ENCODE assay signal across 23 cellular contexts in the genomic region with DNA sequence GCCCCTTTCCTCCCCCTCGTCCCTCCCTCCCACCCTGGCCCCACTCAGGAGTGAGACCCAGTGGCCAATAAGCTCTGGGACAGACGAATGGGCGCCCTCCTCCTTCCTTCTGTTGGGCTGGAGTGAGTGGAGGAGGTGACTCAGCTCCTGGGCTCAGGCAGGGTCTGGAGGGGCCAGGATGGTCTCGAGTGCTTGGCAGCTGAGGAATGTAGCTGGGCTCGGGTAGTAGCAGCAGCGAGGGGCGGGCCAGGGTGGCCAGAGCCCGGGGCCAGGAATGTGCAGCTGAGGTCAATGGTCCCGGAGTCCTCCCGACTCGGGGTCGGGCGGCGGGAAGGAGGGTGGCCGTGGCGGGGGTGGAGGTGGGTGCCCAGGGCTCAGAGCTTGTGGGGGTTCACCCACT. TPM values are rescaled to one million over a fixed set of nuclear protein-coding genes. Genes with fewer than 3 reads are reported as not detected.
DNase-seq lines count a peak whose midpoint lies in the region; ATAC-seq, FAIRE-seq and TF ChIP-seq lines count a peak whose summit lies in the region.
"Had no signal": no experiment of that assay in that cellular context is flagged by ENCODE, and none has a peak within 500 bp of the region (broad histone marks: within the 10 kb centered on the region; RNA-seq: fewer than 3 reads in every experiment).

No MANE protein-coding gene starts in this region.

- TF ChIP-seq POLR2A in A549 (IDR thresholded peaks at IDR 0.05; ENCODE audit: low read length) (no peak), IMR-90 (IDR thresholded peaks at IDR 0.05; ENCODE audit: low read depth, low read length) (no peak)

- H3K27ac ChIP-seq in A549 = peak overlapping the region; percentile 98 to 100
- H3K27ac ChIP-seq in IMR-90 (ENCODE audit: insufficient read depth, low read length) = peak overlapping the region; percentile 31; the same call in 1 of the 2 replicates
- no peak overlapping the region for H3K27ac ChIP-seq in endodermal cell (ENCODE audit: low read depth, low read length)
- no peak overlapping the region for H3K27ac ChIP-seq in mesendoderm (ENCODE audit: low read depth, low read length)
- H3K27ac ChIP-seq: vagina had no signal

- H2BK15ac ChIP-seq in IMR-90 (ENCODE audit: low read depth, low read length) (no peak overlapping the region), mesendoderm (replicated peaks; ENCODE audit: low read depth) (no peak overlapping the region)

- peaks cover 0 to 14% of the 10 kb centered on the region in 2 experiments; a peak in 2 of 4 replicates for H3K79me1 ChIP-seq in IMR-90 (ENCODE audit: low read depth in 1 of 2, low read length in 2 of 2)
- no peaks in the 10 kb centered on the region for H3K79me1 ChIP-seq in mesendoderm (ENCODE audit: low read length)

- POLR2A ChIA-PET in A549 (lab: Yijun Ruan, JAX) (interaction anchor here (0.5 to 1.7 kb wide), 3 partner anchors 9 to 12 kb away, joined by 3 to 6 read pairs (median 4); no protein-coding TSS in a partner anchor), IMR-90 (lab: Charles Lee; ENCODE audit: unreplicated experiment) (interaction anchor here (1.0 kb wide), 1 partner anchor 132 kb away, joined by 3 read pairs; no protein-coding TSS in a partner anchor)

- H3K9me3 Mint-ChIP-seq in endodermal cell = peaks cover 68% of the 10 kb centered on the region
- H3K9me3 Mint-ChIP-seq: CD4-positive, alpha-beta T cell; GM23338; naive thymus-derived CD8-positive, alpha-beta T cell had no signal

- TF ChIP-seq RAD21 in A549 (conservative IDR thresholded peaks at IDR 0.05 in 1 of 2, IDR thresholded peaks at IDR 0.05 in 1 of 2) = no peak
- no peak for TF ChIP-seq RAD21 in IMR-90 (IDR thresholded peaks at IDR 0.05; ENCODE audit: low read length)

- H4K5ac ChIP-seq in IMR-90 (ENCODE audit: low read depth, low read length) = no peak overlapping the region
- no peak overlapping the region for H4K5ac ChIP-seq in mesendoderm (ENCODE audit: low read length)

- H3K4me3 Mint-ChIP-seq in endodermal cell = no peak overlapping the region
- H3K4me3 Mint-ChIP-seq: activated CD8-positive, alpha-beta memory T cell treated with anti-CD3 and anti-CD28 coated beads, Interleukin-2, amount 10 ng/mL, durations not matched to agents 7 days and 5 days; CD4-positive, alpha-beta T cell; GM23338; naive thymus-derived CD8-positive, alpha-beta T cell had no signal

- peak; percentile 15 to 16; a peak in 3 of 6 replicates for ATAC-seq in A549
- ATAC-seq in IMR-90 (ENCODE audit: low read depth) = peak; percentile 55
- no peak for ATAC-seq in GM18498 (IDR thresholded peaks at IDR 0.05; ENCODE audit: unreplicated experiment)
- ATAC-seq in HG02870 (IDR thresholded peaks at IDR 0.05; ENCODE audit: unreplicated experiment) = no peak
- ATAC-seq in HG02610 (IDR thresholded peaks at IDR 0.05; ENCODE audit: unreplicated experiment) = no peak
- ATAC-seq in HG03442 (IDR thresholded peaks at IDR 0.05; ENCODE audit: unreplicated experiment) = no peak
- ATAC-seq: activated CD8-positive, alpha-beta memory T cell treated with anti-CD3 and anti-CD28 coated beads, Interleukin-2, amount 10 ng/mL, durations not matched to agents 7 days and 5 days; esophagus mucosa; GM23338; left lobe of liver; naive thymus-derived CD8-positive, alpha-beta T cell had no signal

- H3K18ac ChIP-seq in IMR-90 (ENCODE audit: low read depth, low read length) = no peak overlapping the region
- no peak overlapping the region for H3K18ac ChIP-seq in mesendoderm (ENCODE audit: low read length)

- no TSS peak for BruUV-seq in IMR-90 (replicated peaks; lab: Mats Ljungman, UMichigan)

- TF ChIP-seq CTCF in A549 (IDR thresholded peaks at IDR 0.05) = no peak
- no peak for TF ChIP-seq CTCF in IMR-90 (conservative IDR thresholded peaks at IDR 0.05; ENCODE audit: low read depth, low read length)
- no peak for TF ChIP-seq CTCF in endodermal cell (conservative IDR thresholded peaks at IDR 0.05)

- peaks cover 2% of the 10 kb centered on the region for H3K4me1 Mint-ChIP-seq in endodermal cell

- H3K36me3 Mint-ChIP-seq in endodermal cell (ENCODE audit: low read depth) = peaks cover 22% of the 10 kb centered on the region

- H2BK120ac ChIP-seq in IMR-90 (ENCODE audit: low read depth, low read length) (no peak overlapping the region), mesendoderm (ENCODE audit: low read depth, low read length) (no peak overlapping the region)

- 20% methylated on average over 5 of the region's 16 CpGs for WGBS in A549 (ENCODE audit: missing lambda C conversion rate)
- WGBS in IMR-90 (ENCODE audit: extremely low coverage in 2 of 2, insufficient read length in 1 of 2), 2 experiments = 60% methylated on average over 1 of the region's 16 CpGs; no CpG with 5 or more reads in 1 of the 2 experiments
- 60 to 88% methylated on average over 1 to 10 of the region's 16 CpGs for WGBS in endodermal cell (ENCODE audit: insufficient coverage in 1 of 2, insufficient read length in 1 of 2), 2 experiments
- WGBS in mesendoderm (ENCODE audit: extremely low coverage, insufficient coverage, low lambda C conversion rate) = no CpG with 5 or more reads among the region's 16 CpGs

- no peaks in the 10 kb centered on the region for H3K9me3 ChIP-seq in A549
- no peaks in the 10 kb centered on the region for H3K9me3 ChIP-seq in IMR-90 (ENCODE audit: control insufficient read depth, insufficient read depth, low read length)
- no peaks in the 10 kb centered on the region for H3K9me3 ChIP-seq in endodermal cell (ENCODE audit: control insufficient read depth, low read length)
- H3K9me3 ChIP-seq: vagina had no signal

- no peak for FAIRE-seq in A549 (lab: Jason Lieb, UNC)

- H3K4me3 ChIP-seq in A549 = no peak overlapping the region; the same call in 2 of the 3 replicates
- H3K4me3 ChIP-seq in IMR-90 (ENCODE audit: insufficient read depth, low read depth, low read length) = no peak overlapping the region
- no peak overlapping the region for H3K4me3 ChIP-seq in endodermal cell (ENCODE audit: low read length)
- H3K4me3 ChIP-seq in mesendoderm (ENCODE audit: low read length) = no peak overlapping the region
- H3K4me3 ChIP-seq: GM23338, vagina had no signal

- TF ChIP-seq EP300 in A549 (IDR thresholded peaks at IDR 0.05) = no peak

- H2AFZ ChIP-seq in IMR-90 (replicated peaks; ENCODE audit: low read length, poor library complexity) = no peak overlapping the region
- H2AFZ ChIP-seq: GM23338 had no signal

- intact Hi-C loops in IMR-90 (cut with micrococcal nuclease) = loop anchor here (5.0 kb wide), 2 partner anchors 119 to 159 kb away; a partner anchor contains a TSS

- H3K56ac ChIP-seq in IMR-90 (ENCODE audit: extremely low read depth, insufficient read depth, low read length) = no peak overlapping the region
- H3K56ac ChIP-seq in mesendoderm (ENCODE audit: low read length) = no peak overlapping the region

- H3K9me1 ChIP-seq in IMR-90 (ENCODE audit: insufficient read depth, low read length) = 0 out of 2 replicates have a peak, but pooled peaks cover 2% of the 10 kb centered on the region

- H3K27me3 Mint-ChIP-seq in endodermal cell (ENCODE audit: insufficient read depth) = no peaks in the 10 kb centered on the region
- H3K27me3 Mint-ChIP-seq: activated CD8-positive, alpha-beta memory T cell treated with anti-CD3 and anti-CD28 coated beads, Interleukin-2, amount 10 ng/mL, durations not matched to agents 7 days and 5 days; CD4-positive, alpha-beta T cell; naive thymus-derived CD8-positive, alpha-beta T cell had no signal

- H2AK5ac ChIP-seq in IMR-90 (ENCODE audit: low read depth, low read length) (no peak overlapping the region), mesendoderm (ENCODE audit: low read length) (no peak overlapping the region)

- dilution Hi-C loops in IMR-90 (cut with HindIII; ENCODE audit: low sequenced_read_pairs, unreplicated experiment) = no loop called here

- no peak overlapping the region for H4K91ac ChIP-seq in IMR-90 (ENCODE audit: insufficient read depth, low read depth, low read length)

- H3K79me2 ChIP-seq in mesendoderm (ENCODE audit: control insufficient read depth, insufficient read depth, low read length) = no peaks in the 10 kb centered on the region

- peaks cover 49% of the 10 kb centered on the region for H3K36me3 ChIP-seq in IMR-90 (ENCODE audit: control insufficient read depth, insufficient read depth, low read length)
- peaks cover 15% of the 10 kb centered on the region for H3K36me3 ChIP-seq in endodermal cell (ENCODE audit: control insufficient read depth, insufficient read depth, low read length)
- no peaks in the 10 kb centered on the region for H3K36me3 ChIP-seq in mesendoderm (ENCODE audit: control insufficient read depth, insufficient read depth, low read length)

- H3K4me2 ChIP-seq in A549 (peak overlapping the region; percentile 90), IMR-90 (ENCODE audit: low read depth, low read length) (no peak overlapping the region), mesendoderm (ENCODE audit: low read length) (no peak overlapping the region)
- H3K4me2 ChIP-seq: GM23338 had no signal

- H3K23ac ChIP-seq in IMR-90 (ENCODE audit: low read depth, low read length) (no peak overlapping the region), mesendoderm (ENCODE audit: low read length) (no peak overlapping the region)

- no peak overlapping the region for H2AK9ac ChIP-seq in IMR-90 (replicated peaks; ENCODE audit: low read depth, low read length, poor library complexity)

- CTCF ChIA-PET in A549 (lab: Yijun Ruan, JAX) (interaction anchor here (1.0 to 6.4 kb wide), 4 partner anchors 8 to 158 kb away, joined by 3 to 55 read pairs (median 12); a partner anchor contains a TSS), IMR-90 (lab: Yijun Ruan, JAX) (no interaction called here)

- no peaks in the 10 kb centered on the region for H3K27me3 ChIP-seq in IMR-90 (ENCODE audit: control insufficient read depth, insufficient read depth, low read length)
- no peaks in the 10 kb centered on the region for H3K27me3 ChIP-seq in endodermal cell (ENCODE audit: control insufficient read depth, insufficient read depth, low read length, poor library complexity, severe bottlenecking)
- H3K27me3 ChIP-seq in mesendoderm (ENCODE audit: insufficient read depth, low read length, poor library complexity) = no peaks in the 10 kb centered on the region
- H3K27me3 ChIP-seq: vagina had no signal

- H3K4ac ChIP-seq in IMR-90 (ENCODE audit: low read depth, low read length) (peak overlapping the region; percentile 51; the same call in 1 of the 2 replicates), mesendoderm (ENCODE audit: low read depth, low read length) (no peak overlapping the region)

- peaks cover 12% of the 10 kb centered on the region for H4K20me1 ChIP-seq in IMR-90 (ENCODE audit: insufficient read depth, low read length)

- no peak overlapping the region for H3K14ac ChIP-seq in IMR-90 (replicated peaks; ENCODE audit: low read depth, low read length)

- H4K8ac ChIP-seq in IMR-90 (ENCODE audit: low read depth in 2 of 2, low read length in 2 of 2) (no peak overlapping the region), mesendoderm (ENCODE audit: low read depth, low read length) (no peak overlapping the region)

- H2BK20ac ChIP-seq in IMR-90 (ENCODE audit: low read depth, low read length) = no peak overlapping the region

- no peak overlapping the region for H3K9ac ChIP-seq in IMR-90 (ENCODE audit: low read depth, low read length)
- H3K9ac ChIP-seq in endodermal cell (ENCODE audit: extremely low read depth, low read length, poor library complexity, severe bottlenecking) = no peak overlapping the region
- H3K9ac ChIP-seq in mesendoderm (ENCODE audit: low read length) = no peak overlapping the region

- peak in 1 of 2 experiments; percentile 64 for DNase-seq in A549 (ENCODE audit: low read depth in 1 of 2, low spot score in 1 of 2)
- DNase-seq in IMR-90 = peak; percentile 56
- DNase-seq in endodermal cell = peak; percentile 79
- peak; percentile 85 for DNase-seq in mesendoderm
- DNase-seq: activated CD4-positive, CD25-positive, alpha-beta regulatory T cell treated with anti-CD3 and anti-CD28 coated beads, Interleukin-2, amount 50 U/mL, for 72 hours; activated CD8-positive, alpha-beta memory T cell treated with anti-CD3 and anti-CD28 coated beads, Interleukin-2, amount 10 ng/mL, durations not matched to agents 7 days and 5 days; activated effector memory CD4-positive, alpha-beta T cell treated with anti-CD3 and anti-CD28 coated beads, Interleukin-2, amount 50 U/mL, for 16 hours; CD4-positive, alpha-beta T cell; dermis blood vessel endothelial cell; naive thymus-derived CD8-positive, alpha-beta T cell; NCI-H187 treated with DMSO at 0.1 percent for 48 hours; NCI-H510A treated with DMSO at 0.1 percent for 48 hours; SHP77 treated with DMSO at 0.1 percent for 48 hours; stimulated activated CD4-positive, alpha-beta T cell treated with anti-CD3 and anti-CD28 coated beads, Interleukin-12 subunit alpha, Interleukin-12 subunit beta, amount 100 ng/mL, for 4 hours; stimulated activated naive CD4-positive, alpha-beta T cell had no signal

- H2BK5ac ChIP-seq in IMR-90 (ENCODE audit: low read depth, low read length, poor library complexity, severe bottlenecking) = no peak overlapping the region
- no peak overlapping the region for H2BK5ac ChIP-seq in mesendoderm (ENCODE audit: low read length)

- in situ Hi-C loops in IMR-90 (cut with MboI; ENCODE audit: low sequenced_read_pairs) = loop anchor here (25.0 kb wide), 1 partner anchor 1569 kb away; no protein-coding TSS in a partner anchor

- peaks cover 95% of the 10 kb centered on the region for H3K4me1 ChIP-seq in A549
- H3K4me1 ChIP-seq in IMR-90 (ENCODE audit: control insufficient read depth, insufficient read depth, low read length) = peaks cover 13% of the 10 kb centered on the region
- H3K4me1 ChIP-seq in endodermal cell (ENCODE audit: control insufficient read depth, insufficient read depth, low read length) = no peaks in the 10 kb centered on the region
- no peaks in the 10 kb centered on the region for H3K4me1 ChIP-seq in mesendoderm (ENCODE audit: control insufficient read depth, low read depth, low read length)

- no peak overlapping the region for H3K27ac Mint-ChIP-seq in endodermal cell
- H3K27ac Mint-ChIP-seq: activated CD8-positive, alpha-beta memory T cell treated with anti-CD3 and anti-CD28 coated beads, Interleukin-2, amount 10 ng/mL, durations not matched to agents 7 days and 5 days; CD4-positive, alpha-beta T cell; GM23338 had no signal

RNA-seq across cellular contexts. Expression of a gene that starts 15.0 kb away (rescaled TPM):
- polyA plus RNA-seq in A549 (2011; rRNA removed) = 692 and 774 TPM in 2 replicates
- 1,222 and 1,527 TPM in 2 replicates for polyA plus RNA-seq in A549 (2012; cell fraction: cytosol; rRNA removed)
- polyA plus RNA-seq in A549 (2012; cell fraction: nucleus; rRNA removed) = 2,784 and 3,385 TPM in 2 replicates
- polyA plus RNA-seq in A549 (2017; fragmentation: RNase III; extraction: RNeasy Plus Mini Kit Qiagen cat#74134 plus additional on column Dnase treatment) = 1,409 to 1,481 TPM (median 1,465 TPM) in 3 replicates
- 756 and 969 TPM in 2 replicates for polyA minus RNA-seq in A549 (2011; rRNA and poly(A)+ RNA removed)
- 60.0 and 77.1 TPM in 2 replicates for total RNA-seq in IMR-90 (2012; rRNA removed)
- polyA plus RNA-seq in IMR-90 (2012; rRNA removed) = 174 and 213 TPM in 2 replicates
- polyA plus RNA-seq in IMR-90 (2012; cell fraction: cytosol; rRNA removed) = 127 and 234 TPM in 2 replicates
- 185 and 431 TPM in 2 replicates for polyA plus RNA-seq in IMR-90 (2012; cell fraction: nucleus; rRNA removed; ENCODE audit: low replicate concordance)
- total RNA-seq in endodermal cell = 10 to 100 TPM; 71.7 to 81.4 TPM
- polyA plus RNA-seq in endodermal cell (2013, experiment 1 of 2) = 69.5 TPM
- 64.0 TPM for polyA plus RNA-seq in endodermal cell (2013, experiment 2 of 2)
- polyA plus RNA-seq in mesendoderm (2013, experiment 1 of 2) = 47.0 TPM
- polyA plus RNA-seq in mesendoderm (2013, experiment 2 of 2) = 49.5 TPM

RNA-seq across cellular contexts. Expression of a gene that starts 15.6 kb away (rescaled TPM):
- polyA plus RNA-seq in A549 (2011; rRNA removed) = 18.6 and 21.7 TPM in 2 replicates
- 47.8 and 55.1 TPM in 2 replicates for polyA plus RNA-seq in A549 (2012; cell fraction: cytosol; rRNA removed)
- 93.9 and 105 TPM in 2 replicates for polyA plus RNA-seq in A549 (2012; cell fraction: nucleus; rRNA removed)
- 33.2 to 40.6 TPM (median 36.7 TPM) in 3 replicates for polyA plus RNA-seq in A549 (2017; fragmentation: RNase III; extraction: RNeasy Plus Mini Kit Qiagen cat#74134 plus additional on column Dnase treatment)
- 16.1 and 21.8 TPM in 2 replicates for polyA minus RNA-seq in A549 (2011; rRNA and poly(A)+ RNA removed)
- 14.0 and 15.0 TPM in 2 replicates for total RNA-seq in IMR-90 (2012; rRNA removed)
- polyA plus RNA-seq in IMR-90 (2012; rRNA removed) = 47.2 and 52.0 TPM in 2 replicates
- polyA plus RNA-seq in IMR-90 (2012; cell fraction: cytosol; rRNA removed) = 35.3 and 65.1 TPM in 2 replicates
- polyA plus RNA-seq in IMR-90 (2012; cell fraction: nucleus; rRNA removed; ENCODE audit: low replicate concordance) = 99.5 and 206 TPM in 2 replicates
- 10 to 100 TPM; 23.6 to 24.3 TPM for total RNA-seq in endodermal cell
- polyA plus RNA-seq in endodermal cell (2013, experiment 1 of 2) = 27.7 TPM
- polyA plus RNA-seq in endodermal cell (2013, experiment 2 of 2) = 26.2 TPM
- 13.9 TPM for polyA plus RNA-seq in mesendoderm (2013, experiment 1 of 2)
- polyA plus RNA-seq in mesendoderm (2013, experiment 2 of 2) = 13.2 TPM

RNA-seq across cellular contexts. Expression of a gene that starts 15.8 kb away (rescaled TPM):
- polyA plus RNA-seq in A549 (2011; rRNA removed) = 19.7 and 22.1 TPM in 2 replicates
- polyA plus RNA-seq in A549 (2012; cell fraction: cytosol; rRNA removed) = 38.7 and 46.2 TPM in 2 replicates
- 117 and 119 TPM in 2 replicates for polyA plus RNA-seq in A549 (2012; cell fraction: nucleus; rRNA removed)
- 33.4 to 38.8 TPM (median 34.2 TPM) in 3 replicates for polyA plus RNA-seq in A549 (2017; fragmentation: RNase III; extraction: RNeasy Plus Mini Kit Qiagen cat#74134 plus additional on column Dnase treatment)
- 9.9 and 14.9 TPM in 2 replicates for polyA minus RNA-seq in A549 (2011; rRNA and poly(A)+ RNA removed)
- total RNA-seq in IMR-90 (2012; rRNA removed) = 13.9 and 16.5 TPM in 2 replicates
- 38.2 and 41.3 TPM in 2 replicates for polyA plus RNA-seq in IMR-90 (2012; rRNA removed)
- 61.0 and 68.3 TPM in 2 replicates for polyA plus RNA-seq in IMR-90 (2012; cell fraction: cytosol; rRNA removed)
- polyA plus RNA-seq in IMR-90 (2012; cell fraction: nucleus; rRNA removed; ENCODE audit: low replicate concordance) = 60.9 and 124 TPM in 2 replicates
- total RNA-seq in endodermal cell = 10 to 100 TPM; 19.8 to 20.3 TPM
- polyA plus RNA-seq in endodermal cell (2013, experiment 1 of 2) = 16.9 TPM
- polyA plus RNA-seq in endodermal cell (2013, experiment 2 of 2) = 17.1 TPM
- polyA plus RNA-seq in mesendoderm (2013, experiment 1 of 2) = 11.1 TPM
- 11.7 TPM for polyA plus RNA-seq in mesendoderm (2013, experiment 2 of 2)

RNA-seq across cellular contexts. Expression of a gene that starts 41.2 kb away (rescaled TPM):
- polyA plus RNA-seq in A549 (2011; rRNA removed) (9.0 and 10.1 TPM in 2 replicates), A549 (2017; fragmentation: RNase III; extraction: RNeasy Plus Mini Kit Qiagen cat#74134 plus additional on column Dnase treatment) (19.3 to 24.1 TPM (median 21.7 TPM) in 3 replicates), IMR-90 (2012; rRNA removed) (24.6 and 26.9 TPM in 2 replicates)
- 18.6 and 27.7 TPM in 2 replicates for polyA plus RNA-seq in A549 (2012; cell fraction: cytosol; rRNA removed)
- 15.8 and 20.0 TPM in 2 replicates for polyA plus RNA-seq in A549 (2012; cell fraction: nucleus; rRNA removed)
- 11.0 and 18.0 TPM in 2 replicates for polyA minus RNA-seq in A549 (2011; rRNA and poly(A)+ RNA removed)
- total RNA-seq in IMR-90 (2012; rRNA removed) (15.2 and 16.1 TPM in 2 replicates), endodermal cell (1 to 10 TPM; 5.4 to 9.1 TPM)
- polyA plus RNA-seq in IMR-90 (2012; cell fraction: cytosol; rRNA removed) = 12.0 and 39.4 TPM in 2 replicates
- polyA plus RNA-seq in IMR-90 (2012; cell fraction: nucleus; rRNA removed; ENCODE audit: low replicate concordance) = 12.8 and 26.1 TPM in 2 replicates
- polyA plus RNA-seq in endodermal cell (2013, experiment 1 of 2) = 7.4 TPM
- polyA plus RNA-seq in endodermal cell (2013, experiment 2 of 2) = 7.8 TPM
- 8.7 TPM for polyA plus RNA-seq in mesendoderm (2013, experiment 1 of 2)
- 8.9 TPM for polyA plus RNA-seq in mesendoderm (2013, experiment 2 of 2)

RNA-seq across cellular contexts. Expression of a gene that starts 45.2 kb away (rescaled TPM):
- 26.4 and 30.8 TPM in 2 replicates for polyA plus RNA-seq in A549 (2011; rRNA removed)
- 41.9 and 51.0 TPM in 2 replicates for polyA plus RNA-seq in A549 (2012; cell fraction: cytosol; rRNA removed)
- 26.9 and 33.9 TPM in 2 replicates for polyA plus RNA-seq in A549 (2012; cell fraction: nucleus; rRNA removed)
- polyA plus RNA-seq in A549 (2017; fragmentation: RNase III; extraction: RNeasy Plus Mini Kit Qiagen cat#74134 plus additional on column Dnase treatment) = 34.6 to 37.7 TPM (median 36.9 TPM) in 3 replicates
- 34.8 and 35.5 TPM in 2 replicates for polyA minus RNA-seq in A549 (2011; rRNA and poly(A)+ RNA removed)
- total RNA-seq in IMR-90 (2012; rRNA removed) = 21.4 and 28.3 TPM in 2 replicates
- polyA plus RNA-seq in IMR-90 (2012; rRNA removed) = 22.2 and 24.6 TPM in 2 replicates
- polyA plus RNA-seq in IMR-90 (2012; cell fraction: cytosol; rRNA removed) = 17.4 and 24.0 TPM in 2 replicates
- polyA plus RNA-seq in IMR-90 (2012; cell fraction: nucleus; rRNA removed; ENCODE audit: low replicate concordance) = 12.6 and 22.4 TPM in 2 replicates
- 10 to 100 TPM; 29.1 to 35.9 TPM for total RNA-seq in endodermal cell
- polyA plus RNA-seq in endodermal cell (2013, experiment 1 of 2) = 24.5 TPM
- 24.5 TPM for polyA plus RNA-seq in endodermal cell (2013, experiment 2 of 2)
- 13.6 TPM for polyA plus RNA-seq in mesendoderm (2013, experiment 1 of 2)
- polyA plus RNA-seq in mesendoderm (2013, experiment 2 of 2) = 14.1 TPM

Comparison
In these comparisons a context has a peak if more than half of its experiments do, and no peak if none do; other contexts are left out.
1. ATAC-seq: peak in A549 (2 of 2) and IMR-90 (single experiment); none in GM18498 (single experiment), HG02870 (single experiment), HG02610 (single experiment) and HG03442 (single experiment).
2. H3K27ac ChIP-seq: peak in A549 (2 of 2) and IMR-90 (single experiment); none in endodermal cell (single experiment) and mesendoderm (single experiment).